8 cellular contexts compared by ENCODE assay signal in the genomic region with DNA sequence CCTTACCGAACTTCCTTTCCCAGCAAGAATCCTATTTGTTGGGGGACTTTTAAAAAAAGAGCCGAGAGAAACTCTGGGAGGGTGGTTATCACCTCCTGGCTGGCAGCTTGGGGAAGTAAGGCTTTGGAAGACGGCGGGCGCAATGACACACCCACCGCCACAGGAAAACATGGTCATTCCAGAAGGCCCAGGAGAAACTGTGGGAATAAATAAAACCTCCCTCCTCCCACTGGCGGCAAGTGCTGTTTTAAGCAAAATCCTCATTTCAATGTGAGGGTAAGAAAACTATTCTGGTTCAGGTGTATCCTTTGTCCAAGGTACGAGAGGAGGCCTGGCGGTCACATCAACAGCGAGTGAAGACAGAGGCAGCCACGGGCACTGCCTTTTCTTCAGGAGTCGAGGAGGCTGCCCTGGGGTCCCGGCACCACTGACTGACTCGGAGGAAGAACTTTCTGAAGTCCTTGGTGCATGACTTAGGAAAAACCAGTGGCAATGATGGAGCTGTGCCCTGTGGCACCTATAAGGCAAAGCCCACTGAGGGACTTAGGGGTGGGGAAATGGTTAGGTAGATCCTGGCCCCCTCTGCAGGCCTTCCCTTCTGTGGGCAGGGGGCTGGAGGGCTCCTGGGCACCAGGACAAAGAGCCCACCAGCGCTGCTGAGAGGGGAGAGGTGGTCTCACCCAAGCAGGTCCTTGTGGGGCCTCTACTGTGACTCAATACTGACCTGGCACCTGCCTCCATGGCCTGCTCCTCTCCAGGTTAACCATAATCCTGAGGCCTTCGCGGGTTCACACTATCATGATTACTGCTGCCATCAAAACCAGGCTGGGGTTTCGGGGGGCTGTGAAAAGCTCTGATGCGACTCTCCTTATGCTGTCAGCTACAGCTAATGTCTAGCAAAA. TPM values are rescaled to one million over a fixed set of nuclear protein-coding genes. Genes with fewer than 3 reads are reported as not detected.
DNase-seq lines count a peak whose midpoint lies in the region; ATAC-seq and TF ChIP-seq lines count a peak whose summit lies in the region.

No MANE protein-coding gene starts in this region.

- DNase-seq in T-helper 1 cell, result no peak
- no peak for DNase-seq in ascending aorta (ENCODE audit: low spot score in 2 of 2)
- no peak for DNase-seq in memory B cell (ENCODE audit: low spot score in 2 of 2)
- no peak for DNase-seq in NCI-H1105 (lab: John Stamatoyannopoulos, UW)
- no peak for DNase-seq in T-helper 9 cell
- no peak for DNase-seq in NCI-H524 treated with DMSO at 0.1 percent for 48 hours (lab: John Stamatoyannopoulos, UW)

- intact Hi-C loops in ascending aorta (cut with DNase I), result no loop called here

- H3K4me1 ChIP-seq in ascending aorta, result peaks cover 0 to 54% of the 10 kb centered on the region in 2 donors

- H3K4me3 Mint-ChIP-seq in T-helper 1 cell treated with Interleukin-12 subunit alpha and Interleukin-12 subunit beta and Interleukin-4 antibody, amounts not matched to agents 30 μg/mL and 1 μg/mL, for 36 hours, result peak overlapping the region; percentile 34
- no peak overlapping the region for H3K4me3 Mint-ChIP-seq in memory B cell

- H3K27ac ChIP-seq in ascending aorta (peak overlapping the region; percentile 66 to 94), temporal lobe (ENCODE audit: low read depth, low read length) (peak overlapping the region; percentile 91)

- no peaks in the 10 kb centered on the region for H3K9me3 Mint-ChIP-seq in T-helper 1 cell treated with Interleukin-12 subunit alpha and Interleukin-12 subunit beta and Interleukin-4 antibody, amounts not matched to agents 30 μg/mL and 1 μg/mL, for 36 hours
- no peaks in the 10 kb centered on the region for H3K9me3 Mint-ChIP-seq in memory B cell

- no peak for ATAC-seq in memory B cell (ENCODE audit: low read depth)

- peaks cover 32% of the 10 kb centered on the region for H3K36me3 Mint-ChIP-seq in T-helper 1 cell treated with Interleukin-12 subunit alpha and Interleukin-12 subunit beta and Interleukin-4 antibody, amounts not matched to agents 30 μg/mL and 1 μg/mL, for 36 hours (ENCODE audit: low read depth)
- H3K36me3 Mint-ChIP-seq in memory B cell, result peaks cover 4% of the 10 kb centered on the region

- TF ChIP-seq CTCF in ascending aorta (IDR thresholded peaks at IDR 0.05), result no peak

- no peaks in the 10 kb centered on the region for H3K9me3 ChIP-seq in ascending aorta

- no peaks in the 10 kb centered on the region for H3K27me3 Mint-ChIP-seq in T-helper 1 cell treated with Interleukin-12 subunit alpha and Interleukin-12 subunit beta and Interleukin-4 antibody, amounts not matched to agents 30 μg/mL and 1 μg/mL, for 36 hours (ENCODE audit: low read depth)
- no peaks in the 10 kb centered on the region for H3K27me3 Mint-ChIP-seq in memory B cell

- peak overlapping the region; percentile 99 for H3K27ac Mint-ChIP-seq in T-helper 1 cell treated with Interleukin-12 subunit alpha and Interleukin-12 subunit beta and Interleukin-4 antibody, amounts not matched to agents 30 μg/mL and 1 μg/mL, for 36 hours
- H3K27ac Mint-ChIP-seq in memory B cell, result peak overlapping the region; percentile 89

- no peaks in the 10 kb centered on the region for H3K27me3 ChIP-seq in ascending aorta

- H3K4me1 Mint-ChIP-seq in T-helper 1 cell treated with Interleukin-12 subunit alpha and Interleukin-12 subunit beta and Interleukin-4 antibody, amounts not matched to agents 30 μg/mL and 1 μg/mL, for 36 hours (ENCODE audit: low read depth), result peaks cover 74% of the 10 kb centered on the region
- H3K4me1 Mint-ChIP-seq in memory B cell, result peaks cover 50% of the 10 kb centered on the region

- peaks cover 26 to 35% of the 10 kb centered on the region in 2 donors for H3K36me3 ChIP-seq in ascending aorta

- no peak overlapping the region for H3K4me3 ChIP-seq in ascending aorta

RNA-seq across cellular contexts. Expression of gene DNAJB12, which starts 21.4 kb away (rescaled TPM):
- 46.1 TPM for total RNA-seq in ascending aorta
- total RNA-seq in temporal lobe, result 13.0 TPM

RNA-seq across cellular contexts. Expression of gene DDIT4, which starts 59.6 kb away (rescaled TPM):
- total RNA-seq in ascending aorta (394 TPM), temporal lobe (20.4 TPM)

Comparison
In these comparisons a context has a peak if more than half of its experiments do, and no peak if none do; other contexts are left out.
1. RNA of gene DDIT4, which starts 59.6 kb away (total RNA-seq): 394 TPM in ascending aorta (single experiment); 20.4 TPM in temporal lobe (single experiment); every median in the first group is over 10 times any median in the second.